ENCODE assay signal across 8 cellular contexts in genomic region chr16:29142506-29142905, GRCh38.
DNase-seq lines count a peak whose midpoint lies in the region; ATAC-seq, FAIRE-seq and TF ChIP-seq lines count a peak whose summit lies in the region.
"Not testable (repeated sequence)": the region's sequence is repeated elsewhere in the genome, so short reads cannot be mapped to it uniquely, and the experiment has no call there.

No MANE protein-coding gene starts in this region.

- not testable (repeated sequence) for H3K36me3 ChIP-seq in CD8-positive, alpha-beta memory T cell (ENCODE audit: insufficient read depth, low read length); K562 (ENCODE audit: control insufficient read depth, insufficient read depth, low read length); tibial artery

- in situ Hi-C loops in K562 (cut with MboI) = not testable (repeated sequence)

- 41% methylated on average over 14 of the region's 14 CpGs for WGBS in K562 (ENCODE audit: insufficient coverage, low coverage, missing lambda C conversion rate)

- H2AFZ ChIP-seq in K562 (ENCODE audit: low read depth, low read length) = not testable (repeated sequence)

- not testable (repeated sequence) for TF ChIP-seq POLR2A in K562 (conservative IDR thresholded peaks at IDR 0.05)

- not testable (repeated sequence) for H3K9me1 ChIP-seq in K562 (ENCODE audit: control insufficient read depth, insufficient read depth, low read length)

- not testable (repeated sequence) for H3K27me3 Mint-ChIP-seq in CD14-positive monocyte (ENCODE audit: low read depth in 3 of 3); CD8-positive, alpha-beta memory T cell; memory B cell
- peaks cover 27% of the 10 kb centered on the region for H3K27me3 Mint-ChIP-seq in nephron (ENCODE audit: low read depth)

- FAIRE-seq in K562 (lab: Jason Lieb, UNC) = peak; percentile 68

- not testable (repeated sequence) for H3K27me3 ChIP-seq in CD8-positive, alpha-beta memory T cell (ENCODE audit: insufficient read depth, low read length, poor library complexity, severe bottlenecking); tibial artery
- H3K27me3 ChIP-seq in K562 (ENCODE audit: control insufficient read depth in 2 of 2, insufficient read depth in 2 of 2, low read length in 2 of 2) = peaks cover 0 to 12% of the 10 kb centered on the region in 2 experiments; a peak in 3 of 5 replicates

- H4K20me1 ChIP-seq in K562 (replicated peaks; ENCODE audit: control insufficient read depth, insufficient read depth, low read length) = not testable (repeated sequence)

- POLR2A ChIA-PET in CD8-positive, alpha-beta memory T cell (lab: Charles Lee); K562 (lab: Yijun Ruan, JAX): not testable (repeated sequence)

- not testable (repeated sequence) for TF ChIP-seq CTCF in CD14-positive monocyte (IDR thresholded peaks at IDR 0.05); K562 (IDR thresholded peaks at IDR 0.05 in 2 of 3, conservative IDR thresholded peaks at IDR 0.05 in 1 of 3; ENCODE audit: insufficient read depth in 2 of 3, low read depth in 1 of 3, low read length in 3 of 3); nephron (IDR thresholded peaks at IDR 0.05; ENCODE audit: unreplicated experiment in 3 of 3); tibial artery (IDR thresholded peaks at IDR 0.05)

- not testable (repeated sequence) for TF ChIP-seq EP300 in K562 (IDR thresholded peaks at IDR 0.05; ENCODE audit: low read length)

- not testable (repeated sequence) for H3K4me3 ChIP-seq in CD8-positive, alpha-beta memory T cell (ENCODE audit: low read length); K562; tibial artery

- intact Hi-C loops in CD14-positive monocyte (cut with micrococcal nuclease); K562 (cut with micrococcal nuclease); cardiac septum (cut with DNase I); sciatic nerve (cut with DNase I); tibial artery (cut with DNase I; ENCODE audit: low total_unique reads): not testable (repeated sequence)

- not testable (repeated sequence) for H3K9me3 ChIP-seq in CD8-positive, alpha-beta memory T cell (ENCODE audit: low read length); K562 (replicated peaks; ENCODE audit: control insufficient read depth, insufficient read depth, low read depth, low read length); tibial artery

- H3K79me2 ChIP-seq in K562 (ENCODE audit: control insufficient read depth, insufficient read depth, low read length) = not testable (repeated sequence)

- H3K27ac ChIP-seq in CD8-positive, alpha-beta memory T cell (ENCODE audit: low read depth, low read length); K562 (ENCODE audit: extremely low read depth, low read depth, low read length); tibial artery: not testable (repeated sequence)

- not testable (repeated sequence) for H3K4me1 Mint-ChIP-seq in CD14-positive monocyte, memory B cell
- peaks cover 9 to 18% (median 14%) of the 10 kb centered on the region in 3 donors for H3K4me1 Mint-ChIP-seq in CD8-positive, alpha-beta memory T cell
- peaks cover 18% of the 10 kb centered on the region for H3K4me1 Mint-ChIP-seq in nephron

- H3K9ac ChIP-seq in K562 (ENCODE audit: insufficient read depth in 1 of 2, low read depth in 2 of 2, low read length in 2 of 2) = not testable (repeated sequence)

- H3K4me2 ChIP-seq in K562 (ENCODE audit: insufficient read depth, low read length) = not testable (repeated sequence)

- peaks cover 42 to 96% of the 10 kb centered on the region in 2 donors for H3K36me3 Mint-ChIP-seq in CD14-positive monocyte
- H3K36me3 Mint-ChIP-seq in CD8-positive, alpha-beta memory T cell = peaks cover 0 to 35% (median 4%) of the 10 kb centered on the region in 3 donors
- not testable (repeated sequence) for H3K36me3 Mint-ChIP-seq in memory B cell; nephron (ENCODE audit: low read depth)

- not testable (repeated sequence) for DNase-seq in CD14-positive monocyte (ENCODE audit: low spot score); CD8-positive, alpha-beta memory T cell; K562 (ENCODE audit: extremely low read depth in 1 of 4, low spot score in 3 of 4); memory B cell (ENCODE audit: low spot score in 2 of 2)
- DNase-seq in cardiac septum (ENCODE audit: low spot score) (peak; percentile 39), sciatic nerve (ENCODE audit: low spot score) (peak; percentile 45), tibial artery (peak; percentile 8 to 40)

- ATAC-seq in K562; memory B cell (ENCODE audit: low read depth); sciatic nerve: not testable (repeated sequence)

- not testable (repeated sequence) for H3K4me3 Mint-ChIP-seq in CD14-positive monocyte; CD8-positive, alpha-beta memory T cell; memory B cell; nephron

- H3K27ac Mint-ChIP-seq in CD14-positive monocyte = peak overlapping the region in 4 of 7 donors; percentile 37 to 73 (median 56)
- peak overlapping the region in 6 of 8 donors; percentile 54 to 82 (median 66) for H3K27ac Mint-ChIP-seq in CD8-positive, alpha-beta memory T cell
- peak overlapping the region; percentile 74 for H3K27ac Mint-ChIP-seq in memory B cell
- peak overlapping the region in 2 of 3 experiments; percentile 19 to 27 for H3K27ac Mint-ChIP-seq in nephron

- BruUV-seq in K562 (replicated peaks; lab: Mats Ljungman, UMichigan) = not testable (repeated sequence)

- not testable (repeated sequence) for TF ChIP-seq RAD21 in K562 (CRISPR knock-in tag; conservative IDR thresholded peaks at IDR 0.05 in 1 of 2, IDR thresholded peaks at IDR 0.05 in 1 of 2)

- CTCF ChIA-PET in CD8-positive, alpha-beta memory T cell (lab: Charles Lee); K562 (lab: Yijun Ruan, JAX; ENCODE audit: low intra/inter-chr PET ratio): not testable (repeated sequence)

- not testable (repeated sequence) for H3K4me1 ChIP-seq in CD8-positive, alpha-beta memory T cell (ENCODE audit: insufficient read depth, low read length); tibial artery
- H3K4me1 ChIP-seq in K562 (replicated peaks in 1 of 2; ENCODE audit: control insufficient read depth in 2 of 2, insufficient read depth in 2 of 2, low read length in 2 of 2) = peaks cover 0 to 18% of the 10 kb centered on the region in 2 experiments; a peak in 2 of 5 replicates

- not testable (repeated sequence) for H3K9me3 Mint-ChIP-seq in CD14-positive monocyte; CD8-positive, alpha-beta memory T cell; memory B cell; nephron

Comparison
In these comparisons a context has a peak if more than half of its experiments do, and no peak if none do; other contexts are left out.
1. H3K27ac Mint-ChIP-seq: peak in every context shown above with its lines; median percentile 74 in memory B cell; 66 in CD8-positive, alpha-beta memory T cell; 56 in CD14-positive monocyte; 23 in nephron.